Comparison of ENCODE assay signal across 8 cellular contexts in genomic region chr6:30683980-30684338, GRCh38. TPM values are rescaled to one million over a fixed set of nuclear protein-coding genes. Genes with fewer than 3 reads are reported as not detected.
DNase-seq lines count a peak whose midpoint lies in the region; ATAC-seq and TF ChIP-seq lines count a peak whose summit lies in the region.

No MANE protein-coding gene starts in this region.

- H3K9me3 ChIP-seq in CD8-positive, alpha-beta T cell (ENCODE audit: low read length): no peaks in the 10 kb centered on the region
- H3K9me3 ChIP-seq in endodermal cell (ENCODE audit: control insufficient read depth, low read length) (no peaks in the 10 kb centered on the region), neutrophil (no peaks in the 10 kb centered on the region)

- peaks cover 65% of the 10 kb centered on the region for H3K36me3 Mint-ChIP-seq in CD8-positive, alpha-beta T cell
- H3K36me3 Mint-ChIP-seq in endodermal cell (ENCODE audit: low read depth): peaks cover 18% of the 10 kb centered on the region

- no peaks in the 10 kb centered on the region for H3K27me3 Mint-ChIP-seq in CD8-positive, alpha-beta T cell (ENCODE audit: low read depth)
- no peaks in the 10 kb centered on the region for H3K27me3 Mint-ChIP-seq in endodermal cell (ENCODE audit: insufficient read depth)

- peak overlapping the region; percentile 31 for H3K9ac ChIP-seq in endodermal cell (ENCODE audit: extremely low read depth, low read length, poor library complexity, severe bottlenecking)

- no peaks in the 10 kb centered on the region for H3K9me3 Mint-ChIP-seq in CD8-positive, alpha-beta T cell
- no peaks in the 10 kb centered on the region for H3K9me3 Mint-ChIP-seq in endodermal cell

- H3K27ac Mint-ChIP-seq in CD8-positive, alpha-beta T cell: peak overlapping the region; percentile 99
- H3K27ac Mint-ChIP-seq in endodermal cell: no peak overlapping the region

- no peak for DNase-seq in CD8-positive, alpha-beta T cell
- peak; percentile 59 for DNase-seq in OCI-M1 (lab: John Stamatoyannopoulos, UW)
- DNase-seq in endodermal cell: no peak
- no peak for DNase-seq in putamen (ENCODE audit: low spot score)
- no peak for DNase-seq in NCI-H524 treated with DMSO at 0.1 percent for 48 hours (lab: John Stamatoyannopoulos, UW)

- intact Hi-C loops in CD8-positive, alpha-beta T cell (cut with DNase I, micrococcal nuclease): loop anchor here (2.0 to 10.0 kb wide), 7 partner anchors 65 to 811 kb away; partner anchors contain the start of genes ABCF1 (in 1 of the 2), GNL1 (in 1 of the 2), GTF2H4 (in 1 of the 2) and HLA-E (in 1 of the 2)

- H3K4me1 Mint-ChIP-seq in CD8-positive, alpha-beta T cell (ENCODE audit: low read depth): peaks cover 55% of the 10 kb centered on the region
- H3K4me1 Mint-ChIP-seq in endodermal cell: peaks cover 65% of the 10 kb centered on the region

- 49 to 75% methylated on average over 1 to 2 of the region's 2 CpGs for WGBS in endodermal cell (ENCODE audit: insufficient coverage in 1 of 2, insufficient read length in 1 of 2), 2 experiments

- POLR2A ChIA-PET in CD8-positive, alpha-beta T cell (lab: Charles Lee): interaction anchor here (16.5 kb wide), 1 partner anchor 39 kb away, joined by 324 read pairs; the partner anchor contains the start of genes MDC1 and TUBB

- H3K27me3 ChIP-seq in CD8-positive, alpha-beta T cell (ENCODE audit: insufficient read depth, low read length): no peaks in the 10 kb centered on the region
- H3K27me3 ChIP-seq in endodermal cell (ENCODE audit: control insufficient read depth, insufficient read depth, low read length, poor library complexity, severe bottlenecking) (no peaks in the 10 kb centered on the region), neutrophil (no peaks in the 10 kb centered on the region)

- H3K27ac ChIP-seq in CD8-positive, alpha-beta T cell (ENCODE audit: low read depth, low read length): peak overlapping the region; percentile 75
- no peak overlapping the region for H3K27ac ChIP-seq in endodermal cell (ENCODE audit: low read depth, low read length)
- H3K27ac ChIP-seq in neutrophil: peak overlapping the region; percentile 95

- peaks cover 2% of the 10 kb centered on the region for H3K36me3 ChIP-seq in CD8-positive, alpha-beta T cell (ENCODE audit: insufficient read depth, low read length)
- H3K36me3 ChIP-seq in endodermal cell (ENCODE audit: control insufficient read depth, insufficient read depth, low read length): peaks cover 15% of the 10 kb centered on the region
- peaks cover 33% of the 10 kb centered on the region for H3K36me3 ChIP-seq in neutrophil

- CTCF ChIA-PET in CD8-positive, alpha-beta T cell (lab: Charles Lee): interaction anchor here (2.4 to 17.5 kb wide), 2 partner anchors 9 to 44 kb away, joined by 13 to 879 read pairs; partner anchors contain the start of genes MDC1 and TUBB

- peak overlapping the region; percentile 99 for H3K4me3 Mint-ChIP-seq in CD8-positive, alpha-beta T cell
- peak overlapping the region; percentile 75 for H3K4me3 Mint-ChIP-seq in endodermal cell

- H3K4me3 ChIP-seq in CD8-positive, alpha-beta T cell (ENCODE audit: low read depth, low read length): peak overlapping the region; percentile 86
- peak overlapping the region; percentile 95 for H3K4me3 ChIP-seq in endodermal cell (ENCODE audit: low read length)
- H3K4me3 ChIP-seq in neutrophil (ENCODE audit: low read depth in 1 of 2, low read length in 1 of 2): peak overlapping the region; percentile 95 to 100

- peaks cover 37% of the 10 kb centered on the region for H3K4me1 ChIP-seq in CD8-positive, alpha-beta T cell (ENCODE audit: insufficient read depth, low read length)
- peaks cover 18% of the 10 kb centered on the region for H3K4me1 ChIP-seq in endodermal cell (ENCODE audit: control insufficient read depth, insufficient read depth, low read length)
- H3K4me1 ChIP-seq in neutrophil (ENCODE audit: control insufficient read depth in 1 of 2, insufficient read depth in 1 of 2, low read depth in 1 of 2, low read length in 1 of 2): peaks cover 53 to 76% of the 10 kb centered on the region in 2 experiments

- TF ChIP-seq CTCF in CD8-positive, alpha-beta T cell (IDR thresholded peaks at IDR 0.05): no peak
- TF ChIP-seq CTCF in endodermal cell (conservative IDR thresholded peaks at IDR 0.05) (no peak), neutrophil (IDR thresholded peaks at IDR 0.05) (no peak)

- no peak for ATAC-seq in CD8-positive, alpha-beta T cell
- no peak for ATAC-seq in HG02588 (IDR thresholded peaks at IDR 0.05; ENCODE audit: unreplicated experiment)
- no peak for ATAC-seq in HG02571 (IDR thresholded peaks at IDR 0.05; ENCODE audit: unreplicated experiment)

RNA-seq across cellular contexts. Expression of gene PPP1R18, which starts 2.5 kb away (rescaled TPM):
- 10 to 100 TPM; 24.1 to 26.0 TPM for total RNA-seq in CD8-positive, alpha-beta T cell
- total RNA-seq in endodermal cell: 10 to 100 TPM; 27.6 to 31.4 TPM
- 81.2 TPM for polyA plus RNA-seq in endodermal cell (2013, experiment 1 of 2)
- 79.2 TPM for polyA plus RNA-seq in endodermal cell (2013, experiment 2 of 2)

RNA-seq across cellular contexts. Expression of gene NRM, which starts 6.8 kb away (rescaled TPM):
- total RNA-seq in CD8-positive, alpha-beta T cell: 1 to 10 TPM; 1.5 to 2.0 TPM
- 10 to 100 TPM; 37.1 TPM for total RNA-seq in endodermal cell
- polyA plus RNA-seq in endodermal cell (2013, experiment 1 of 2): 72.2 TPM
- 59.2 TPM for polyA plus RNA-seq in endodermal cell (2013, experiment 2 of 2)

RNA-seq across cellular contexts. Expression of gene DHX16, which starts 11.2 kb away (rescaled TPM):
- total RNA-seq in CD8-positive, alpha-beta T cell: 10 to 100 TPM; 15.8 to 17.9 TPM
- total RNA-seq in endodermal cell: 10 to 100 TPM; 33.5 to 33.9 TPM
- 31.1 TPM for polyA plus RNA-seq in endodermal cell (2013, experiment 1 of 2)
- polyA plus RNA-seq in endodermal cell (2013, experiment 2 of 2): 33.3 TPM

RNA-seq across cellular contexts. Expression of gene MDC1, which starts 33.1 kb away (rescaled TPM):
- 10 to 100 TPM; 38.9 to 48.8 TPM for total RNA-seq in CD8-positive, alpha-beta T cell
- total RNA-seq in endodermal cell: 10 to 100 TPM; 79.0 to 95.1 TPM
- polyA plus RNA-seq in endodermal cell (2013, experiment 1 of 2): 80.0 TPM
- polyA plus RNA-seq in endodermal cell (2013, experiment 2 of 2): 74.0 TPM

RNA-seq across cellular contexts. Expression of gene TUBB, which starts 36.2 kb away (rescaled TPM):
- 10 to 100 TPM; 61.3 to 63.1 TPM for total RNA-seq in CD8-positive, alpha-beta T cell
- total RNA-seq in endodermal cell: 1,000 to 10,000 TPM; 1,504 to 1,815 TPM
- 2,363 TPM for polyA plus RNA-seq in endodermal cell (2013, experiment 1 of 2)
- polyA plus RNA-seq in endodermal cell (2013, experiment 2 of 2): 2,162 TPM

Comparison
In these comparisons a context has a peak if more than half of its experiments do, and no peak if none do; other contexts are left out.
1. RNA of gene NRM, which starts 6.8 kb away (total RNA-seq): 37.1 TPM in endodermal cell; 1.5 to 2.0 TPM in CD8-positive, alpha-beta T cell; every median in the first group is over 10 times any median in the second.
2. Peak in every context shown above with its lines, with median percentiles within 50 percentile points of each other: H3K4me3 ChIP-seq.